ENCODE assay signal across 7 cellular contexts in genomic region chr5:34474573-34475021, GRCh38.
DNase-seq lines count a peak whose midpoint lies in the region; ATAC-seq and TF ChIP-seq lines count a peak whose summit lies in the region.

No MANE protein-coding gene starts in this region.

- no peaks in the 10 kb centered on the region for H3K9me2 ChIP-seq in HCT116 (ENCODE audit: insufficient read depth)

- no peak overlapping the region for H3K4me2 ChIP-seq in HCT116 (ENCODE audit: low read length)

- no peak for TF ChIP-seq EP300 in sigmoid colon (IDR thresholded peaks at IDR 0.05)

- H3K27ac Mint-ChIP-seq in activated CD8-positive, alpha-beta T cell treated with anti-CD3 and anti-CD28 coated beads, Interleukin-2, amount 10 ng/mL, durations not matched to agents 7 days and 5 days, result no peak overlapping the region

- TF ChIP-seq POLR2A in HCT116 (IDR thresholded peaks at IDR 0.05; ENCODE audit: borderline replicate concordance, extremely low read depth, insufficient read depth, insufficient read length) (no peak), sigmoid colon (IDR thresholded peaks at IDR 0.05) (no peak)

- RAD21 ChIA-PET in HCT116 (lab: Charles Lee; ENCODE audit: low non-redundant PET in 1 of 2, low total read pairs in 2 of 2, uncharacterized antibody in 2 of 2, unreplicated experiment in 2 of 2), result no interaction called here

- TF ChIP-seq CTCF in HCT116 (IDR thresholded peaks at IDR 0.05 in 2 of 3, conservative IDR thresholded peaks at IDR 0.05 in 1 of 3; ENCODE audit: borderline replicate concordance in 1 of 3, insufficient read depth in 1 of 3, low read depth in 2 of 3, low read length in 2 of 3) (peak; percentile 63 to 94 (median 87); a peak in 5 of 6 replicates), right atrium auricular region (IDR thresholded peaks at IDR 0.05) (peak; percentile 94 to 96), sigmoid colon (IDR thresholded peaks at IDR 0.05) (peak; percentile 64 to 94 (median 92))

- WGBS in sigmoid colon, 2 donors, result 30 to 37% methylated on average over 4 of the region's 4 CpGs

- H3K79me2 ChIP-seq in HCT116 (ENCODE audit: insufficient read depth, low read length), result no peaks in the 10 kb centered on the region

- no peak overlapping the region for H2AFZ ChIP-seq in HCT116 (ENCODE audit: low read depth, low read length, poor library complexity, severe bottlenecking)

- peaks cover 4% of the 10 kb centered on the region; the same call in 1 of the 2 replicates for H3K27me3 ChIP-seq in HCT116 (ENCODE audit: insufficient read depth, low read length)
- H3K27me3 ChIP-seq in right atrium auricular region, result no peaks in the 10 kb centered on the region
- no peaks in the 10 kb centered on the region for H3K27me3 ChIP-seq in sigmoid colon

- H3K36me3 ChIP-seq in ES-I3 (ENCODE audit: insufficient read depth, low read length) (no peaks in the 10 kb centered on the region), HCT116 (ENCODE audit: control insufficient read depth in 1 of 2, insufficient read depth in 2 of 2, low read length in 2 of 2) (no peaks in the 10 kb centered on the region), right atrium auricular region (no peaks in the 10 kb centered on the region), sigmoid colon (no peaks in the 10 kb centered on the region)

- no peak overlapping the region for H3K4me3 Mint-ChIP-seq in activated CD8-positive, alpha-beta T cell treated with anti-CD3 and anti-CD28 coated beads, Interleukin-2, amount 10 ng/mL, durations not matched to agents 7 days and 5 days

- H3K9ac ChIP-seq in ES-I3 (ENCODE audit: low read depth, low read length), result peak overlapping the region; percentile 51
- no peak overlapping the region for H3K9ac ChIP-seq in HCT116 (ENCODE audit: low read length)

- H3K36me3 Mint-ChIP-seq in activated CD8-positive, alpha-beta T cell treated with anti-CD3 and anti-CD28 coated beads, Interleukin-2, amount 10 ng/mL, durations not matched to agents 7 days and 5 days (ENCODE audit: low read depth), result no peaks in the 10 kb centered on the region

- no peaks in the 10 kb centered on the region; the same call in 1 of the 2 replicates for H3K9me3 ChIP-seq in ES-I3 (ENCODE audit: control insufficient read depth, insufficient read depth, low read length)
- no peaks in the 10 kb centered on the region for H3K9me3 ChIP-seq in HCT116 (ENCODE audit: control insufficient read depth in 1 of 2, insufficient read depth in 1 of 2, low read depth in 1 of 2, low read length in 2 of 2)
- H3K9me3 ChIP-seq in right atrium auricular region, result no peaks in the 10 kb centered on the region
- no peaks in the 10 kb centered on the region for H3K9me3 ChIP-seq in sigmoid colon

- peak; percentile 90 for ATAC-seq in HCT116
- peak; percentile 53 for ATAC-seq in activated CD8-positive, alpha-beta T cell treated with anti-CD3 and anti-CD28 coated beads, Interleukin-2, amount 10 ng/mL, durations not matched to agents 7 days and 5 days

- DNase-seq in HCT116 (ENCODE audit: low read depth, low spot score), result peak; percentile 38
- DNase-seq in NCI-H2107 (lab: John Stamatoyannopoulos, UW), result peak; percentile 12
- peak; percentile 37 for DNase-seq in activated CD8-positive, alpha-beta T cell treated with anti-CD3 and anti-CD28 coated beads, Interleukin-2, amount 10 ng/mL, durations not matched to agents 7 days and 5 days
- no peak for DNase-seq in right atrium auricular region (ENCODE audit: low spot score)
- no peak for DNase-seq in sigmoid colon
- no peak for DNase-seq in activated naive CD4-positive, alpha-beta T cell treated with anti-CD3 and anti-CD28 coated beads, Interleukin-2, amount 50 U/mL, for 16 hours

- CTCF ChIA-PET in HCT116 (lab: Charles Lee), result interaction anchor here (1.0 to 1.6 kb wide), 7 partner anchors 11 to 529 kb away, joined by 3 to 7 read pairs (median 3); no protein-coding TSS in a partner anchor
- CTCF ChIA-PET in activated CD8-positive, alpha-beta T cell treated with anti-CD3 and anti-CD28 coated beads, Interleukin-2, amount 10 ng/mL, durations not matched to agents 7 days and 5 days (lab: Charles Lee), result interaction anchor here (0.6 to 3.1 kb wide), 7 partner anchors 8 to 1297 kb away, joined by 3 to 21 read pairs (median 3); no protein-coding TSS in a partner anchor

- intact Hi-C loops in HCT116 (cut with micrococcal nuclease) (loop anchor here (1.0 to 5.0 kb wide), 5 partner anchors 424 to 1453 kb away; no protein-coding TSS in a partner anchor), sigmoid colon (cut with DNase I) (loop anchor here (1.0 to 5.0 kb wide), 2 partner anchors 424 to 528 kb away; no protein-coding TSS in a partner anchor)

- H4K20me1 ChIP-seq in HCT116 (ENCODE audit: insufficient read depth), result no peaks in the 10 kb centered on the region

- H3K27ac ChIP-seq in HCT116 (ENCODE audit: low read depth, low read length) (no peak overlapping the region), right atrium auricular region (no peak overlapping the region), sigmoid colon (no peak overlapping the region)

- peak; percentile 78 for TF ChIP-seq RAD21 in HCT116 (IDR thresholded peaks at IDR 0.05; ENCODE audit: low read depth)

- H3K4me1 ChIP-seq in ES-I3 (ENCODE audit: insufficient read depth, low read length) (peaks cover 16% of the 10 kb centered on the region; the same call in 1 of the 2 replicates), HCT116 (ENCODE audit: control insufficient read depth in 1 of 2, insufficient read depth in 2 of 2, low read length in 2 of 2) (no peaks in the 10 kb centered on the region), right atrium auricular region (peaks cover 0 to 6% of the 10 kb centered on the region in 2 donors), sigmoid colon (no peaks in the 10 kb centered on the region)

- no peaks in the 10 kb centered on the region for H3K9me3 Mint-ChIP-seq in activated CD8-positive, alpha-beta T cell treated with anti-CD3 and anti-CD28 coated beads, Interleukin-2, amount 10 ng/mL, durations not matched to agents 7 days and 5 days (ENCODE audit: insufficient read depth)

- POLR2A ChIA-PET in HCT116 (lab: Charles Lee), result no interaction called here
- POLR2A ChIA-PET in activated CD8-positive, alpha-beta T cell treated with anti-CD3 and anti-CD28 coated beads, Interleukin-2, amount 10 ng/mL, durations not matched to agents 7 days and 5 days (lab: Charles Lee), result no interaction called here

- no TSS peak for BruUV-seq in HCT116 (replicated peaks; lab: Mats Ljungman, UMichigan)

- no peaks in the 10 kb centered on the region for H3K27me3 Mint-ChIP-seq in activated CD8-positive, alpha-beta T cell treated with anti-CD3 and anti-CD28 coated beads, Interleukin-2, amount 10 ng/mL, durations not matched to agents 7 days and 5 days (ENCODE audit: low read depth)

- no peak overlapping the region for H3K4me3 ChIP-seq in HCT116 (replicated peaks in 1 of 2; ENCODE audit: low read depth in 1 of 2, low read length in 2 of 2)
- H3K4me3 ChIP-seq in right atrium auricular region, result no peak overlapping the region
- no peak overlapping the region for H3K4me3 ChIP-seq in sigmoid colon

- peaks cover 1% of the 10 kb centered on the region for H3K4me1 Mint-ChIP-seq in activated CD8-positive, alpha-beta T cell treated with anti-CD3 and anti-CD28 coated beads, Interleukin-2, amount 10 ng/mL, durations not matched to agents 7 days and 5 days (ENCODE audit: low read depth)

TF ChIP-seq in HCT116, 20 proteins besides CTCF, POLR2A, EP300 and RAD21:
- no peak for TF ChIP-seq SIN3A (IDR thresholded peaks at IDR 0.05; ENCODE audit: low read depth)
- TF ChIP-seq MAX (IDR thresholded peaks at IDR 0.05), result no peak
- TF ChIP-seq EZH2 (IDR thresholded peaks at IDR 0.05), result no peak
- no peak for TF ChIP-seq ELF1 (IDR thresholded peaks at IDR 0.05; ENCODE audit: borderline replicate concordance, low read depth)
- TF ChIP-seq JUND (IDR thresholded peaks at IDR 0.05), result no peak
- TF ChIP-seq EZH2phosphoT487 (IDR thresholded peaks at IDR 0.05; ENCODE audit: borderline replicate concordance), result no peak
- no peak for TF ChIP-seq CEBPB (IDR thresholded peaks at IDR 0.05; ENCODE audit: low read depth)
- TF ChIP-seq TCF7L2 (IDR thresholded peaks at IDR 0.05; ENCODE audit: borderline replicate concordance, extremely low read depth, insufficient read depth, insufficient read length), result no peak

Comparison
In these comparisons a context has a peak if more than half of its experiments do, and no peak if none do; other contexts are left out.
1. DNase-seq: peak in HCT116 (single experiment), NCI-H2107 (single experiment) and activated CD8-positive, alpha-beta T cell treated with anti-CD3 and anti-CD28 coated beads, Interleukin-2, amount 10 ng/mL, durations not matched to agents 7 days and 5 days (single experiment); none in right atrium auricular region (single experiment), sigmoid colon (single experiment) and activated naive CD4-positive, alpha-beta T cell treated with anti-CD3 and anti-CD28 coated beads, Interleukin-2, amount 50 U/mL, for 16 hours (single experiment).
2. Peak in every context shown above with its lines, with median percentiles within 50 percentile points of each other: CTCF ChIP-seq.